ENCODE assay signal across 20 cellular contexts in genomic region chr21:42089665-42090310, GRCh38. TPM values are rescaled to one million over a fixed set of nuclear protein-coding genes. Genes with fewer than 3 reads are reported as not detected.
DNase-seq lines count a peak whose midpoint lies in the region; ATAC-seq, FAIRE-seq and TF ChIP-seq lines count a peak whose summit lies in the region.
"Had no signal": no experiment of that assay in that cellular context is flagged by ENCODE, and none has a peak within 500 bp of the region (broad histone marks: within the 10 kb centered on the region; RNA-seq: fewer than 3 reads in every experiment).

No MANE protein-coding gene starts in this region.

- H3K27ac Mint-ChIP-seq in CD4-positive, alpha-beta T cell = peak overlapping the region; percentile 81
- no peak overlapping the region for H3K27ac Mint-ChIP-seq in central memory CD8-positive, alpha-beta T cell (ENCODE audit: low read depth)
- peak overlapping the region in 8 of 10 donors; percentile 22 to 92 (median 86) for H3K27ac Mint-ChIP-seq in naive thymus-derived CD8-positive, alpha-beta T cell

- ATAC-seq in CD4-positive, alpha-beta T cell (ENCODE audit: poor library complexity) = peak; percentile 39
- ATAC-seq in central memory CD8-positive, alpha-beta T cell (replicated peaks; ENCODE audit: extremely low read depth, poor library complexity, severe bottlenecking) = peak; percentile 68
- no peak for ATAC-seq in naive thymus-derived CD8-positive, alpha-beta T cell

- H3K4me1 Mint-ChIP-seq in CD4-positive, alpha-beta T cell (ENCODE audit: low read depth) = peaks cover 28% of the 10 kb centered on the region
- peaks cover 17% of the 10 kb centered on the region for H3K4me1 Mint-ChIP-seq in central memory CD8-positive, alpha-beta T cell
- peaks cover 13 to 28% (median 15%) of the 10 kb centered on the region in 4 donors for H3K4me1 Mint-ChIP-seq in naive thymus-derived CD8-positive, alpha-beta T cell

- no peak overlapping the region for H3K4me3 ChIP-seq in BLaER1 treated with 17β-estradiol and CSF1 and Interleukin-3, amounts not matched to agents 10 nM and 100 nM
- no peak overlapping the region for H3K4me3 ChIP-seq in GM23248

- H3K27me3 ChIP-seq in BLaER1 treated with 17β-estradiol and CSF1 and Interleukin-3, amounts not matched to agents 10 nM and 100 nM = no peaks in the 10 kb centered on the region
- H3K27me3 ChIP-seq in CD4-positive, alpha-beta T cell (ENCODE audit: control insufficient read depth, insufficient read depth, low read length) = no peaks in the 10 kb centered on the region
- no peaks in the 10 kb centered on the region for H3K27me3 ChIP-seq in GM23248 (replicated peaks; ENCODE audit: insufficient read depth)

- H3K4me1 ChIP-seq in BLaER1 treated with 17β-estradiol and CSF1 and Interleukin-3, amounts not matched to agents 10 nM and 100 nM = peaks cover 0 to 38% (median 19%) of the 10 kb centered on the region in 10 experiments; a peak in 15 of 20 replicates
- H3K4me1 ChIP-seq in GM23248 (ENCODE audit: insufficient read depth) = 0 out of 2 replicates have a peak, but pooled peaks cover 2% of the 10 kb centered on the region

- no peak overlapping the region for H3K4me3 Mint-ChIP-seq in CD4-positive, alpha-beta T cell
- H3K4me3 Mint-ChIP-seq in central memory CD8-positive, alpha-beta T cell = no peak overlapping the region
- peak overlapping the region in 8 of 10 donors; percentile 15 to 81 (median 64) for H3K4me3 Mint-ChIP-seq in naive thymus-derived CD8-positive, alpha-beta T cell

- H3K36me3 Mint-ChIP-seq in CD4-positive, alpha-beta T cell (ENCODE audit: low read depth) = no peaks in the 10 kb centered on the region
- H3K36me3 Mint-ChIP-seq in central memory CD8-positive, alpha-beta T cell (ENCODE audit: insufficient read depth) = no peaks in the 10 kb centered on the region
- H3K36me3 Mint-ChIP-seq in naive thymus-derived CD8-positive, alpha-beta T cell = no peaks in the 10 kb centered on the region

- H3K9ac ChIP-seq in BLaER1 treated with 17β-estradiol and CSF1 and Interleukin-3, amounts not matched to agents 10 nM and 100 nM = no peak overlapping the region
- H3K9ac ChIP-seq in GM23248 = no peak overlapping the region
- H3K9ac ChIP-seq: SK-N-SH had no signal

- no peak for FAIRE-seq in GM19239 (lab: Jason Lieb, UNC)
- FAIRE-seq: GM12892, GM18507 had no signal

- POLR2A ChIA-PET in CD4-positive, alpha-beta T cell (lab: Charles Lee) = interaction anchor here (1.1 to 2.4 kb wide), 4 partner anchors 18 to 1630 kb away, joined by 3 to 14 read pairs (median 6); partner anchors contain the start of gene ZBTB21
- POLR2A ChIA-PET in naive thymus-derived CD8-positive, alpha-beta T cell (lab: Charles Lee) = interaction anchor here (1.1 to 1.9 kb wide), 2 partner anchors 28 to 78 kb away, joined by 4 to 6 read pairs; no protein-coding TSS in a partner anchor

- H3K79me2 ChIP-seq in GM23248 (ENCODE audit: insufficient read depth) = no peaks in the 10 kb centered on the region

- in situ Hi-C loops in GM23248 (cut with MboI) = no loop called here

- no peak overlapping the region for H2AFZ ChIP-seq in GM23248

- no peaks in the 10 kb centered on the region for H3K36me3 ChIP-seq in BLaER1 treated with 17β-estradiol and CSF1 and Interleukin-3, amounts not matched to agents 10 nM and 100 nM
- no peaks in the 10 kb centered on the region for H3K36me3 ChIP-seq in GM23248 (ENCODE audit: low read depth)

- intact Hi-C loops in CD4-positive, alpha-beta T cell (cut with DNase I, micrococcal nuclease) = loop anchor here in 1 of 2 experiments (1.0 kb wide), 2 partner anchors 19 to 27 kb away; no protein-coding TSS in a partner anchor

- no peak for DNase-seq in CD4-positive, alpha-beta T cell
- no peak for DNase-seq in central memory CD8-positive, alpha-beta T cell (ENCODE audit: low spot score in 2 of 2)
- no peak for DNase-seq in naive thymus-derived CD8-positive, alpha-beta T cell
- DNase-seq in erythroblast (lab: John Stamatoyannopoulos, UW) = no peak
- no peak for DNase-seq in GM23248
- no peak for DNase-seq in GM19239 (ENCODE audit: insufficient read length, low spot score)
- DNase-seq: ACHN, KBM-7, NCI-H187, NCI-H2107, NCI-H510A, NCI-H774, SHP77 treated with DMSO at 0.1 percent for 48 hours, SK-N-SH had no signal

- H3F3A ChIP-seq in GM23248 (ENCODE audit: insufficient read depth) = peaks cover 7% of the 10 kb centered on the region

- no peaks in the 10 kb centered on the region for H3K9me2 ChIP-seq in GM23248 (ENCODE audit: insufficient read depth)
- H3K9me2 ChIP-seq: SK-N-SH had no signal

- peaks cover 5 to 13% (median 9%) of the 10 kb centered on the region in 11 experiments; a peak in 19 of 22 replicates for H3K9me3 ChIP-seq in BLaER1 treated with 17β-estradiol and CSF1 and Interleukin-3, amounts not matched to agents 10 nM and 100 nM (replicated peaks in 1 of 11)
- no peaks in the 10 kb centered on the region for H3K9me3 ChIP-seq in CD4-positive, alpha-beta T cell (ENCODE audit: control insufficient read depth, low read length)
- no peaks in the 10 kb centered on the region for H3K9me3 ChIP-seq in GM23248 (ENCODE audit: low read depth)
- H3K9me3 ChIP-seq: SK-N-SH had no signal

- H3K9me3 Mint-ChIP-seq in CD4-positive, alpha-beta T cell = no peaks in the 10 kb centered on the region
- H3K9me3 Mint-ChIP-seq in central memory CD8-positive, alpha-beta T cell = no peaks in the 10 kb centered on the region
- H3K9me3 Mint-ChIP-seq in naive thymus-derived CD8-positive, alpha-beta T cell = peaks cover 0 to 2% (median 0%) of the 10 kb centered on the region in 9 donors

- 92 to 95% methylated on average over 21 of the region's 21 CpGs for WGBS in GM23248 (ENCODE audit: low coverage in 1 of 2, low lambda C conversion rate in 2 of 2, missing lambda C conversion rate in 2 of 2), 2 experiments

- no peak overlapping the region for H3K27ac ChIP-seq in BLaER1 treated with 17β-estradiol and CSF1 and Interleukin-3, amounts not matched to agents 10 nM and 100 nM
- H3K27ac ChIP-seq in CD4-positive, alpha-beta T cell (ENCODE audit: low read depth, low read length) = no peak overlapping the region
- no peak overlapping the region for H3K27ac ChIP-seq in GM23248

- no peaks in the 10 kb centered on the region; a peak in 1 of 22 replicates for H4K20me1 ChIP-seq in BLaER1 treated with 17β-estradiol and CSF1 and Interleukin-3, amounts not matched to agents 10 nM and 100 nM
- no peaks in the 10 kb centered on the region for H4K20me1 ChIP-seq in GM23248 (ENCODE audit: insufficient read depth)

- peak overlapping the region in 8 of 11 experiments; percentile 36 to 68 (median 58); a peak in 16 of 22 replicates for H3K4me2 ChIP-seq in BLaER1 treated with 17β-estradiol and CSF1 and Interleukin-3, amounts not matched to agents 10 nM and 100 nM
- no peak overlapping the region for H3K4me2 ChIP-seq in GM23248 (ENCODE audit: unreplicated experiment)
- H3K4me2 ChIP-seq: SK-N-SH had no signal

- TF ChIP-seq CTCF in CD4-positive, alpha-beta T cell (IDR thresholded peaks at IDR 0.05) = no peak

- TF ChIP-seq POLR2A in erythroblast (IDR thresholded peaks at IDR 0.05; ENCODE audit: low read length) = no peak

- CTCF ChIA-PET in CD4-positive, alpha-beta T cell (lab: Charles Lee) = no interaction called here

- H3K27me3 Mint-ChIP-seq in CD4-positive, alpha-beta T cell = no peaks in the 10 kb centered on the region
- peaks cover 24% of the 10 kb centered on the region for H3K27me3 Mint-ChIP-seq in central memory CD8-positive, alpha-beta T cell
- peaks cover 0 to 7% (median 0%) of the 10 kb centered on the region in 5 donors for H3K27me3 Mint-ChIP-seq in naive thymus-derived CD8-positive, alpha-beta T cell

RNA-seq across cellular contexts. Expression of gene UMODL1, which starts 18.7 kb away (rescaled TPM):
- under 1 TPM; 0.42 to 0.49 TPM for total RNA-seq in CD4-positive, alpha-beta T cell
- 1 to 10 TPM; 2.7 to 3.1 TPM for total RNA-seq in naive thymus-derived CD8-positive, alpha-beta T cell
- polyA plus RNA-seq in naive thymus-derived CD8-positive, alpha-beta T cell = under 1 TPM; 0.03 to 0.07 (median 0.06) TPM
- not detected in 2 replicates for total RNA-seq in GM23248 (2014; rRNA removed; shearing (Covaris generic))
- polyA plus RNA-seq in GM23248 (2016; fragmentation: Nextera tagmentation; extraction: Ambion mirVana) = not detected in 2 replicates
- total RNA-seq: H4, M059J, RPMI7951 had no signal
- polyA plus RNA-seq: SK-N-SH had no signal

Comparison
In these comparisons a context has a peak if more than half of its experiments do, and no peak if none do; other contexts are left out.
1. ATAC-seq: peak in CD4-positive, alpha-beta T cell (single experiment) and central memory CD8-positive, alpha-beta T cell (single experiment); none in naive thymus-derived CD8-positive, alpha-beta T cell (0 of 2).
2. H3K4me3 Mint-ChIP-seq: peak in naive thymus-derived CD8-positive, alpha-beta T cell (8 of 10); none in CD4-positive, alpha-beta T cell (single experiment) and central memory CD8-positive, alpha-beta T cell (single experiment).